In genomic region chr21:26966978-26967913, GRCh38 we compare ENCODE assay signal across 9 cellular contexts. TPM values are rescaled to one million over a fixed set of nuclear protein-coding genes. Genes with fewer than 3 reads are reported as not detected.
DNase-seq lines count a peak whose midpoint lies in the region; FAIRE-seq and TF ChIP-seq lines count a peak whose summit lies in the region.
"Had no signal": no experiment of that assay in that cellular context is flagged by ENCODE, and none has a peak within 500 bp of the region (broad histone marks: within the 10 kb centered on the region; RNA-seq: fewer than 3 reads in every experiment).

ADAMTS5 (minus strand) TSS chr21:26967088; CDS start chr21:26966391, 697 bp downstream.

- no peaks in the 10 kb centered on the region for H3K9me3 Mint-ChIP-seq in astrocyte (ENCODE audit: unreplicated experiment)
- no peaks in the 10 kb centered on the region for H3K9me3 Mint-ChIP-seq in T-helper 2 cell treated with Interferon-gamma antibody and Interleukin-4, amounts not matched to agents 5 μg/mL and 100 μg/mL, for 36 hours
- peaks cover 0 to 3% (median 2%) of the 10 kb centered on the region in 5 donors for H3K9me3 Mint-ChIP-seq in CD8-positive, alpha-beta memory T cell
- H3K9me3 Mint-ChIP-seq: stimulated activated naive CD8-positive, alpha-beta T cell treated with anti-CD3 and anti-CD28 coated beads, Interleukin-15, Interleukin-2, amounts not matched to agents 100 ng/mL and 50 ng/mL, for 24 hours had no signal

- peaks cover 26% of the 10 kb centered on the region for H3K27me3 Mint-ChIP-seq in astrocyte (ENCODE audit: low read depth, unreplicated experiment)
- peaks cover 43% of the 10 kb centered on the region for H3K27me3 Mint-ChIP-seq in T-helper 2 cell treated with Interferon-gamma antibody and Interleukin-4, amounts not matched to agents 5 μg/mL and 100 μg/mL, for 36 hours (ENCODE audit: low read depth)
- H3K27me3 Mint-ChIP-seq in CD8-positive, alpha-beta memory T cell = peaks cover 26 to 29% of the 10 kb centered on the region in 2 donors

- H2AFZ ChIP-seq in ACC112 (ENCODE audit: low read length, unreplicated experiment) = peak within 1 kb of the TSS; percentile 92
- H2AFZ ChIP-seq in astrocyte (ENCODE audit: low read depth, low read length) = peak within 1 kb of the TSS; percentile 70

- no peaks in the 10 kb centered on the region for H4K20me1 ChIP-seq in astrocyte (ENCODE audit: insufficient read depth, low read length)

- CTCF ChIA-PET in CD8-positive, alpha-beta memory T cell (lab: Charles Lee) = no interaction called here

- H3K36me3 ChIP-seq in ACC112 (ENCODE audit: insufficient read depth, low read length) = no peaks in the 10 kb centered on the region
- no peaks in the 10 kb centered on the region for H3K36me3 ChIP-seq in astrocyte (ENCODE audit: insufficient read depth, low read length)
- no peaks in the 10 kb centered on the region for H3K36me3 ChIP-seq in skeletal muscle tissue (ENCODE audit: control insufficient read depth in 3 of 3, insufficient read depth in 3 of 3, low read length in 3 of 3)
- no peaks in the 10 kb centered on the region for H3K36me3 ChIP-seq in CD8-positive, alpha-beta memory T cell (ENCODE audit: insufficient read depth, low read length)

- no peak for FAIRE-seq in HTR-8/SVneo (lab: Jason Lieb, UNC)
- FAIRE-seq in astrocyte (lab: Jason Lieb, UNC) = no peak

- H3K27ac Mint-ChIP-seq in astrocyte (ENCODE audit: unreplicated experiment) = peak within 1 kb of the TSS; percentile 96
- no peak within 1 kb of the TSS for H3K27ac Mint-ChIP-seq in T-helper 2 cell treated with Interferon-gamma antibody and Interleukin-4, amounts not matched to agents 5 μg/mL and 100 μg/mL, for 36 hours
- no peak within 1 kb of the TSS for H3K27ac Mint-ChIP-seq in CD8-positive, alpha-beta memory T cell
- H3K27ac Mint-ChIP-seq: stimulated activated naive CD8-positive, alpha-beta T cell treated with anti-CD3 and anti-CD28 coated beads, Interleukin-15, Interleukin-2, amounts not matched to agents 100 ng/mL and 50 ng/mL, for 24 hours had no signal

- no peak for TF ChIP-seq CTCF in astrocyte (IDR thresholded peaks at IDR 0.05; ENCODE audit: insufficient read depth, low read depth, low read length)

- H3K9me3 ChIP-seq in astrocyte (ENCODE audit: insufficient read depth, low read depth, low read length) (no peaks in the 10 kb centered on the region), skeletal muscle tissue (ENCODE audit: control insufficient read depth in 3 of 3, low read length in 3 of 3) (no peaks in the 10 kb centered on the region)
- no peaks in the 10 kb centered on the region for H3K9me3 ChIP-seq in CD8-positive, alpha-beta memory T cell (ENCODE audit: low read length)

- peak within 1 kb of the TSS; percentile 90 for H3K4me2 ChIP-seq in astrocyte (ENCODE audit: low read length)

- H3K4me3 Mint-ChIP-seq in astrocyte (ENCODE audit: unreplicated experiment) = peak within 1 kb of the TSS; percentile 94
- no peak within 1 kb of the TSS for H3K4me3 Mint-ChIP-seq in T-helper 2 cell treated with Interferon-gamma antibody and Interleukin-4, amounts not matched to agents 5 μg/mL and 100 μg/mL, for 36 hours
- H3K4me3 Mint-ChIP-seq in CD8-positive, alpha-beta memory T cell = no peak within 1 kb of the TSS
- H3K4me3 Mint-ChIP-seq: stimulated activated naive CD8-positive, alpha-beta T cell treated with anti-CD3 and anti-CD28 coated beads, Interleukin-15, Interleukin-2, amounts not matched to agents 100 ng/mL and 50 ng/mL, for 24 hours had no signal

- POLR2A ChIA-PET in CD8-positive, alpha-beta memory T cell (lab: Charles Lee) = no interaction called here

- DNase-seq in HTR-8/SVneo (ENCODE audit: insufficient read length, low spot score) = peak; percentile 59
- peak; percentile 43 for DNase-seq in astrocyte (ENCODE audit: low read depth)
- DNase-seq in T-helper 2 cell treated with Interferon-gamma antibody and Interleukin-4, amounts not matched to agents 5 μg/mL and 100 μg/mL, for 36 hours (ENCODE audit: low spot score) = no peak
- no peak for DNase-seq in CD8-positive, alpha-beta memory T cell
- DNase-seq in superior temporal gyrus (ENCODE audit: extremely low spot score) = no peak

- H3K36me3 Mint-ChIP-seq in astrocyte (ENCODE audit: low read depth, unreplicated experiment) = peaks cover 5% of the 10 kb centered on the region
- no peaks in the 10 kb centered on the region for H3K36me3 Mint-ChIP-seq in T-helper 2 cell treated with Interferon-gamma antibody and Interleukin-4, amounts not matched to agents 5 μg/mL and 100 μg/mL, for 36 hours (ENCODE audit: low read depth)
- H3K36me3 Mint-ChIP-seq in CD8-positive, alpha-beta memory T cell = no peaks in the 10 kb centered on the region

- H3K4me1 Mint-ChIP-seq in astrocyte (ENCODE audit: low read depth, unreplicated experiment) = peaks cover 2% of the 10 kb centered on the region
- no peaks in the 10 kb centered on the region for H3K4me1 Mint-ChIP-seq in T-helper 2 cell treated with Interferon-gamma antibody and Interleukin-4, amounts not matched to agents 5 μg/mL and 100 μg/mL, for 36 hours (ENCODE audit: low read depth)
- H3K4me1 Mint-ChIP-seq in CD8-positive, alpha-beta memory T cell = no peaks in the 10 kb centered on the region

- H3K27ac ChIP-seq in ACC112 (ENCODE audit: low read depth, low read length) (peak within 1 kb of the TSS; percentile 81), astrocyte (ENCODE audit: low read depth, low read length) (no peak within 1 kb of the TSS), skeletal muscle tissue (ENCODE audit: low read depth, low read length) (peak within 1 kb of the TSS; percentile 46)
- H3K27ac ChIP-seq in CD8-positive, alpha-beta memory T cell (ENCODE audit: low read depth, low read length) = no peak within 1 kb of the TSS

- H3K4me3 ChIP-seq in ACC112 (ENCODE audit: low read depth, low read length) (peak within 1 kb of the TSS; percentile 81), astrocyte (ENCODE audit: insufficient read depth, low read depth, low read length) (peak within 1 kb of the TSS; percentile 66), iPS-11a (ENCODE audit: low read depth, low read length) (peak within 1 kb of the TSS; percentile 54), skeletal muscle tissue (ENCODE audit: low read length in 3 of 3) (peak within 1 kb of the TSS; percentile 75 to 80 (median 77))
- H3K4me3 ChIP-seq in CD8-positive, alpha-beta memory T cell (ENCODE audit: low read length) = no peak within 1 kb of the TSS

- H3K79me2 ChIP-seq in ACC112 (ENCODE audit: control insufficient read depth, insufficient read depth, low read length, unreplicated experiment) = no peaks in the 10 kb centered on the region
- H3K79me2 ChIP-seq in astrocyte (ENCODE audit: insufficient read depth, low read length) = no peaks in the 10 kb centered on the region

- H3K9ac ChIP-seq in astrocyte (ENCODE audit: low read length) (peak within 1 kb of the TSS; percentile 60), skeletal muscle tissue (ENCODE audit: low read depth in 1 of 3, low read length in 3 of 3) (peak within 1 kb of the TSS; percentile 58 to 78 (median 70))

- H3K4me1 ChIP-seq in ACC112 (ENCODE audit: control insufficient read depth, insufficient read depth, low read length, unreplicated experiment) (peaks cover 21% of the 10 kb centered on the region), astrocyte (ENCODE audit: insufficient read depth, low read length) (peaks cover 4% of the 10 kb centered on the region), skeletal muscle tissue (ENCODE audit: control insufficient read depth in 3 of 3, insufficient read depth in 3 of 3, low read length in 3 of 3) (peaks cover 17 to 22% (median 18%) of the 10 kb centered on the region in 3 donors)
- no peaks in the 10 kb centered on the region for H3K4me1 ChIP-seq in CD8-positive, alpha-beta memory T cell (ENCODE audit: insufficient read depth, low read length)

- H3K27me3 ChIP-seq in ACC112 (ENCODE audit: insufficient read depth, low read length) (no peaks in the 10 kb centered on the region), astrocyte (ENCODE audit: insufficient read depth, low read length) (peaks cover 15% of the 10 kb centered on the region), skeletal muscle tissue (ENCODE audit: control insufficient read depth in 3 of 3, insufficient read depth in 3 of 3, low read length in 3 of 3) (peaks cover 15 to 34% (median 28%) of the 10 kb centered on the region in 3 donors)
- no peaks in the 10 kb centered on the region for H3K27me3 ChIP-seq in CD8-positive, alpha-beta memory T cell (ENCODE audit: insufficient read depth, low read length, poor library complexity, severe bottlenecking)

RNA-seq across cellular contexts. Expression of gene ADAMTS5, which starts in this region (rescaled TPM):
- total RNA-seq in astrocyte (8.6 and 14.1 TPM in 2 replicates), skeletal muscle tissue (15.7 TPM)
- not detected for total RNA-seq in CD8-positive, alpha-beta memory T cell
- polyA plus RNA-seq in CD8-positive, alpha-beta memory T cell = not detected

Comparison
In these comparisons a context has a peak if more than half of its experiments do, and no peak if none do; other contexts are left out.
1. H3K27ac ChIP-seq: peak in ACC112 (single experiment) and skeletal muscle tissue (single experiment); none in astrocyte (single experiment) and CD8-positive, alpha-beta memory T cell (single experiment).
2. DNase-seq: peak in HTR-8/SVneo (single experiment) and astrocyte (single experiment); none in T-helper 2 cell treated with Interferon-gamma antibody and Interleukin-4, amounts not matched to agents 5 μg/mL and 100 μg/mL, for 36 hours (single experiment), CD8-positive, alpha-beta memory T cell (0 of 5) and superior temporal gyrus (single experiment).